8 cellular contexts compared by ENCODE assay signal in genomic region chrX:56728752-56729151, GRCh38. TPM values are rescaled to one million over a fixed set of nuclear protein-coding genes. Genes with fewer than 3 reads are reported as not detected.
DNase-seq lines count a peak whose midpoint lies in the region; ATAC-seq and TF ChIP-seq lines count a peak whose summit lies in the region.

No MANE protein-coding gene starts in this region.

- TF ChIP-seq POLR2A in prostate gland (IDR thresholded peaks at IDR 0.05): no peak

- no peak overlapping the region for H3K27ac ChIP-seq in CD4-positive, alpha-beta T cell (ENCODE audit: low read depth, low read length)
- no peak overlapping the region for H3K27ac ChIP-seq in HUES48 (ENCODE audit: low read depth, low read length)
- H3K27ac ChIP-seq in prostate gland: peak overlapping the region; percentile 74 to 79

- WGBS in prostate gland: under 1% methylated on average over 8 of the region's 8 CpGs

- peak overlapping the region; percentile 96 for H3K4me3 Mint-ChIP-seq in CD4-positive, alpha-beta T cell
- peak overlapping the region; percentile 92 for H3K4me3 Mint-ChIP-seq in activated CD4-positive, alpha-beta T cell treated with anti-CD3 and anti-CD28 coated beads, Interleukin-2, amount 10 ng/mL, durations not matched to agents 7 days and 5 days

- H3K4me3 ChIP-seq in HUES48 (ENCODE audit: low read depth, low read length) (peak overlapping the region; percentile 74), fibroblast of mammary gland (ENCODE audit: control insufficient read depth, low read depth, low read length) (peak overlapping the region; percentile 74), prostate gland (peak overlapping the region; percentile 38 to 45)

- TF ChIP-seq CTCF in CD4-positive, alpha-beta T cell (IDR thresholded peaks at IDR 0.05): no peak
- no peak for TF ChIP-seq CTCF in fibroblast of mammary gland (conservative IDR thresholded peaks at IDR 0.05; ENCODE audit: control insufficient read depth, insufficient read depth, low read depth, low read length)
- TF ChIP-seq CTCF in prostate gland (IDR thresholded peaks at IDR 0.05): no peak

- H3K9me3 Mint-ChIP-seq in CD4-positive, alpha-beta T cell: no peaks in the 10 kb centered on the region
- H3K9me3 Mint-ChIP-seq in activated CD4-positive, alpha-beta T cell treated with anti-CD3 and anti-CD28 coated beads, Interleukin-2, amount 10 ng/mL, durations not matched to agents 7 days and 5 days: no peaks in the 10 kb centered on the region

- peaks cover 50% of the 10 kb centered on the region for H3K4me1 Mint-ChIP-seq in CD4-positive, alpha-beta T cell (ENCODE audit: low read depth)
- peaks cover 31% of the 10 kb centered on the region for H3K4me1 Mint-ChIP-seq in activated CD4-positive, alpha-beta T cell treated with anti-CD3 and anti-CD28 coated beads, Interleukin-2, amount 10 ng/mL, durations not matched to agents 7 days and 5 days

- intact Hi-C loops in CD4-positive, alpha-beta T cell (cut with DNase I, micrococcal nuclease): loop anchor here (5.0 kb wide), 2 partner anchors 161 to 166 kb away; partner anchors contain the start of gene UBQLN2 (in 1 of the 2)
- intact Hi-C loops in prostate gland (cut with DNase I): no loop called here

- no peak overlapping the region for H3K9ac ChIP-seq in HUES48 (ENCODE audit: low read depth, low read length)

- peak overlapping the region; percentile 92 for H3K27ac Mint-ChIP-seq in CD4-positive, alpha-beta T cell
- H3K27ac Mint-ChIP-seq in activated CD4-positive, alpha-beta T cell treated with anti-CD3 and anti-CD28 coated beads, Interleukin-2, amount 10 ng/mL, durations not matched to agents 7 days and 5 days: peak overlapping the region; percentile 91

- H3K27me3 Mint-ChIP-seq in CD4-positive, alpha-beta T cell: no peaks in the 10 kb centered on the region
- no peaks in the 10 kb centered on the region for H3K27me3 Mint-ChIP-seq in activated CD4-positive, alpha-beta T cell treated with anti-CD3 and anti-CD28 coated beads, Interleukin-2, amount 10 ng/mL, durations not matched to agents 7 days and 5 days

- peaks cover 15% of the 10 kb centered on the region for H3K36me3 Mint-ChIP-seq in CD4-positive, alpha-beta T cell (ENCODE audit: low read depth)
- peaks cover 5% of the 10 kb centered on the region for H3K36me3 Mint-ChIP-seq in activated CD4-positive, alpha-beta T cell treated with anti-CD3 and anti-CD28 coated beads, Interleukin-2, amount 10 ng/mL, durations not matched to agents 7 days and 5 days (ENCODE audit: low read depth)

- H3K4me1 ChIP-seq in HUES48 (ENCODE audit: control insufficient read depth, insufficient read depth, low read length) (peaks cover 6% of the 10 kb centered on the region; the same call in 1 of the 2 replicates), prostate gland (replicated peaks) (no peaks in the 10 kb centered on the region)

- CTCF ChIA-PET in CD4-positive, alpha-beta T cell (lab: Charles Lee): interaction anchor here (2.4 kb wide), 1 partner anchor 447 kb away, joined by 17 read pairs; no protein-coding TSS in a partner anchor
- CTCF ChIA-PET in activated CD4-positive, alpha-beta T cell treated with anti-CD3 and anti-CD28 coated beads, Interleukin-2, amount 10 ng/mL, durations not matched to agents 7 days and 5 days (lab: Charles Lee): interaction anchor here (1.2 to 2.3 kb wide), 5 partner anchors 35 to 459 kb away, joined by 3 to 7 read pairs (median 3); no protein-coding TSS in a partner anchor

- POLR2A ChIA-PET in CD4-positive, alpha-beta T cell (lab: Charles Lee): interaction anchor here (1.0 to 2.6 kb wide), 2 partner anchors 447 to 1728 kb away, joined by 4 to 7 read pairs; partner anchors contain the start of gene APEX2
- POLR2A ChIA-PET in activated CD4-positive, alpha-beta T cell treated with anti-CD3 and anti-CD28 coated beads, Interleukin-2, amount 10 ng/mL, durations not matched to agents 7 days and 5 days (lab: Charles Lee): no interaction called here

- DNase-seq in CD4-positive, alpha-beta T cell: peak in 5 of 10 experiments; percentile 1 to 10 (median 7)
- peak; percentile 23 for DNase-seq in activated CD4-positive, alpha-beta T cell treated with anti-CD3 and anti-CD28 coated beads, Interleukin-2, amount 10 ng/mL, durations not matched to agents 7 days and 5 days
- DNase-seq in fibroblast of mammary gland (ENCODE audit: low read depth): peak; percentile 16
- peak; percentile 3 for DNase-seq in prostate gland (ENCODE audit: low spot score)
- DNase-seq in T1000 (lab: John Stamatoyannopoulos, UW): no peak
- DNase-seq in mucosa of gallbladder (ENCODE audit: low spot score): no peak

- H3K36me3 ChIP-seq in HUES48 (ENCODE audit: control insufficient read depth, insufficient read depth, low read length): peaks cover 7% of the 10 kb centered on the region
- no peaks in the 10 kb centered on the region for H3K36me3 ChIP-seq in prostate gland

- no peaks in the 10 kb centered on the region for H3K9me3 ChIP-seq in CD4-positive, alpha-beta T cell (ENCODE audit: control insufficient read depth, low read length)
- H3K9me3 ChIP-seq in HUES48 (ENCODE audit: control insufficient read depth, insufficient read depth, low read length): peaks cover 6% of the 10 kb centered on the region; the same call in 1 of the 2 replicates
- no peaks in the 10 kb centered on the region for H3K9me3 ChIP-seq in prostate gland

- no peaks in the 10 kb centered on the region for H3K27me3 ChIP-seq in CD4-positive, alpha-beta T cell (ENCODE audit: control insufficient read depth, insufficient read depth, low read length)
- H3K27me3 ChIP-seq in HUES48 (ENCODE audit: control insufficient read depth, insufficient read depth, low read length): no peaks in the 10 kb centered on the region
- H3K27me3 ChIP-seq in prostate gland (replicated peaks; ENCODE audit: insufficient read depth): no peaks in the 10 kb centered on the region

- ATAC-seq in CD4-positive, alpha-beta T cell (ENCODE audit: poor library complexity): peak; percentile 75
- ATAC-seq in GM19463 (IDR thresholded peaks at IDR 0.05; ENCODE audit: unreplicated experiment): peak; percentile 38

RNA-seq across cellular contexts. Expression of gene NBDY, which starts 0.3 kb away (rescaled TPM):
- total RNA-seq in CD4-positive, alpha-beta T cell: 10 to 100 TPM; 25.0 to 28.3 TPM
- 10 to 100 TPM; 41.1 to 44.2 TPM for total RNA-seq in activated CD4-positive, alpha-beta T cell treated with anti-CD3 and anti-CD28 coated beads, Interleukin-2, amount 10 ng/mL, durations not matched to agents 7 days and 5 days
- total RNA-seq in prostate gland: 10 to 100 TPM; 26.2 to 28.8 TPM
- total RNA-seq in mucosa of gallbladder: 61.4 TPM

Comparison
In these comparisons a context has a peak if more than half of its experiments do, and no peak if none do; other contexts are left out.
1. DNase-seq: peak in activated CD4-positive, alpha-beta T cell treated with anti-CD3 and anti-CD28 coated beads, Interleukin-2, amount 10 ng/mL, durations not matched to agents 7 days and 5 days (single experiment), fibroblast of mammary gland (single experiment) and prostate gland (single experiment); none in T1000 (single experiment) and mucosa of gallbladder (single experiment).
2. H3K27ac ChIP-seq: peak in prostate gland (2 of 2); none in CD4-positive, alpha-beta T cell (single experiment) and HUES48 (single experiment).
3. Peak in every context shown above with its lines, with median percentiles within 50 percentile points of each other: H3K4me3 ChIP-seq.